15 cellular contexts compared by ENCODE assay signal in the genomic region with DNA sequence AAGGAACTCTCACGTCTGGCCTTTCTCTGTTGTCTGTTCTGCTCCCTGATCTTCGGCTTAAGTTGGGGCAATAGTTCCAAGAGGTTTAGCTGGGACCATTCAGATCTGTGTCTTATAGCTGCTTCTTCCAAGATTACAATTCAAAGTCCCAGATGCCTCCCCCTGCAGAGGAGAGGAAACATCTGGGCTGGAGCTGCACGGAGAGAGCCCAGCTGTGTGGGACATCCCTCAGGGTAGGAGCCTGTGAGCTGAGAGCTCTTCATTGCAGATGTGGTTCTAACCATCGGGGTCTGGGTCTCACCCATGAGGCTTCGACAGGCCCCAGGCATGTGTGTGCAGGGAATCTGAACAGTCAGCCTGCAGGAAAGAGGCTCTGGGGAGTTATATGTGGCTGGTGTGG. TPM values are rescaled to one million over a fixed set of nuclear protein-coding genes. Genes with fewer than 3 reads are reported as not detected.
DNase-seq lines count a peak whose midpoint lies in the region; ATAC-seq and TF ChIP-seq lines count a peak whose summit lies in the region.
"Had no signal": no experiment of that assay in that cellular context is flagged by ENCODE, and none has a peak within 500 bp of the region (broad histone marks: within the 10 kb centered on the region; RNA-seq: fewer than 3 reads in every experiment).

No MANE protein-coding gene starts in this region.

- no peaks in the 10 kb centered on the region for H3K9me3 ChIP-seq in upper lobe of left lung

- no peak overlapping the region for H3K4me3 ChIP-seq in upper lobe of left lung
- H3K4me3 ChIP-seq: skin epidermis had no signal

- no peak overlapping the region for H3K4me3 Mint-ChIP-seq in activated T-cell treated with anti-CD3 and anti-CD28 coated beads, Interleukin-2, amount 50 U/mL, for 72 hours
- H3K4me3 Mint-ChIP-seq in activated naive CD8-positive, alpha-beta T cell: no peak overlapping the region
- H3K4me3 Mint-ChIP-seq: immature natural killer cell; natural killer cell treated with Interleukin-12 subunit alpha and Interleukin-12 subunit beta and Interleukin-15 and Interleukin-18, amount 100 ng/mL, for 72 hours; type B pancreatic cell had no signal

- no peaks in the 10 kb centered on the region for H3K9me3 Mint-ChIP-seq in activated T-cell treated with anti-CD3 and anti-CD28 coated beads, Interleukin-2, amount 50 U/mL, for 72 hours
- no peaks in the 10 kb centered on the region for H3K9me3 Mint-ChIP-seq in activated naive CD8-positive, alpha-beta T cell (ENCODE audit: low read depth)
- H3K9me3 Mint-ChIP-seq: immature natural killer cell; natural killer cell treated with Interleukin-12 subunit alpha and Interleukin-12 subunit beta and Interleukin-15 and Interleukin-18, amount 100 ng/mL, for 72 hours; type B pancreatic cell had no signal

- H3K4me1 ChIP-seq in upper lobe of left lung: peaks cover 0 to 12% (median 6%) of the 10 kb centered on the region in 4 donors

- H3K27me3 ChIP-seq in upper lobe of left lung: no peaks in the 10 kb centered on the region

- no peak for DNase-seq in activated T-cell treated with anti-CD3 and anti-CD28 coated beads, Interleukin-2, amount 50 U/mL, for 72 hours
- DNase-seq in activated T-cell treated with anti-CD3 and anti-CD28 coated beads, Interleukin-2, amount 50 U/mL, for 48 hours: no peak
- DNase-seq in left colon (no peak), upper lobe of left lung (no peak), DMS53 (lab: John Stamatoyannopoulos, UW) (no peak), GM19240 (ENCODE audit: insufficient read length, low spot score) (no peak)
- no peak for DNase-seq in NK-92 treated with Interleukin-12 subunit alpha and Interleukin-12 subunit beta, amount 100 ng/mL, for 24 hours (lab: John Stamatoyannopoulos, UW)
- DNase-seq: activated gamma-delta T cell treated with Interleukin-2 at 50 U/mL for 16 hours, immature natural killer cell, NCI-H1694 treated with DMSO at 0.1 percent for 48 hours, NCI-H82 had no signal

- H3K36me3 Mint-ChIP-seq in activated T-cell treated with anti-CD3 and anti-CD28 coated beads, Interleukin-2, amount 50 U/mL, for 72 hours (ENCODE audit: insufficient read depth in 2 of 2): no peaks in the 10 kb centered on the region
- no peaks in the 10 kb centered on the region for H3K36me3 Mint-ChIP-seq in activated naive CD8-positive, alpha-beta T cell
- H3K36me3 Mint-ChIP-seq: immature natural killer cell; natural killer cell treated with Interleukin-12 subunit alpha and Interleukin-12 subunit beta and Interleukin-15 and Interleukin-18, amount 100 ng/mL, for 72 hours; type B pancreatic cell had no signal

- 47 to 48% methylated on average over 5 of the region's 5 CpGs for WGBS in upper lobe of left lung, 2 donors

- TF ChIP-seq EP300 in upper lobe of left lung (IDR thresholded peaks at IDR 0.05): no peak

- H3K36me3 ChIP-seq in upper lobe of left lung: no peaks in the 10 kb centered on the region

- intact Hi-C loops in left colon (cut with DNase I, micrococcal nuclease): no loop called here

- no peak for ATAC-seq in activated T-cell treated with anti-CD3 and anti-CD28 coated beads, Interleukin-2, amount 50 U/mL, for 72 hours (replicated peaks in 1 of 2)
- ATAC-seq in left colon (peak; percentile 12), upper lobe of left lung (ENCODE audit: low FRiP score in 2 of 2) (peak; percentile 56 to 57)

- TF ChIP-seq POLR2A in upper lobe of left lung (IDR thresholded peaks at IDR 0.05): no peak

- peak overlapping the region in 1 of 4 donors; percentile 42 for H3K27ac ChIP-seq in upper lobe of left lung

- no peak for TF ChIP-seq CTCF in upper lobe of left lung (IDR thresholded peaks at IDR 0.05)

- H3K4me1 Mint-ChIP-seq in activated T-cell treated with anti-CD3 and anti-CD28 coated beads, Interleukin-2, amount 50 U/mL, for 72 hours (ENCODE audit: low read depth): peaks cover 80% of the 10 kb centered on the region
- peaks cover 72% of the 10 kb centered on the region for H3K4me1 Mint-ChIP-seq in activated naive CD8-positive, alpha-beta T cell (ENCODE audit: low read depth)
- H3K4me1 Mint-ChIP-seq: immature natural killer cell had no signal

- H3K27me3 Mint-ChIP-seq in activated T-cell treated with anti-CD3 and anti-CD28 coated beads, Interleukin-2, amount 50 U/mL, for 72 hours (ENCODE audit: low read depth): no peaks in the 10 kb centered on the region
- H3K27me3 Mint-ChIP-seq in activated naive CD8-positive, alpha-beta T cell: no peaks in the 10 kb centered on the region
- H3K27me3 Mint-ChIP-seq: natural killer cell treated with Interleukin-12 subunit alpha and Interleukin-12 subunit beta and Interleukin-15 and Interleukin-18, amount 100 ng/mL, for 72 hours; type B pancreatic cell had no signal

- peak overlapping the region; percentile 38 for H3K27ac Mint-ChIP-seq in activated T-cell treated with anti-CD3 and anti-CD28 coated beads, Interleukin-2, amount 50 U/mL, for 72 hours
- H3K27ac Mint-ChIP-seq in activated naive CD8-positive, alpha-beta T cell: peak overlapping the region; percentile 68
- H3K27ac Mint-ChIP-seq: immature natural killer cell, type B pancreatic cell had no signal

RNA-seq across cellular contexts. Expression of gene PHF19, which starts 9.0 kb away (rescaled TPM):
- total RNA-seq in activated T-cell treated with anti-CD3 and anti-CD28 coated beads, Interleukin-2, amount 50 U/mL, for 72 hours: 100 to 1,000 TPM; 166 to 222 TPM
- total RNA-seq in left colon (10 to 100 TPM; 11.6 to 14.5 TPM), upper lobe of left lung (10 to 100 TPM in 5 of 6 donors, 1 to 10 TPM in 1; 8.0 to 42.4 (median 19.2) TPM)

RNA-seq across cellular contexts. Expression of gene TRAF1, which starts 40.6 kb away (rescaled TPM):
- total RNA-seq in activated T-cell treated with anti-CD3 and anti-CD28 coated beads, Interleukin-2, amount 50 U/mL, for 72 hours: 100 to 1,000 TPM in 1 of 2 donors, 10 to 100 TPM in 1; 91.6 to 101 TPM
- 1 to 10 TPM; 2.2 to 2.8 TPM for total RNA-seq in left colon
- total RNA-seq in upper lobe of left lung: 10 to 100 TPM in 2 of 6 donors, 1 to 10 TPM in 4; 2.9 to 29.3 (median 6.6) TPM

RNA-seq across cellular contexts. Expression of gene PSMD5, which starts 43.2 kb away (rescaled TPM):
- 10 to 100 TPM; 48.6 to 59.0 TPM for total RNA-seq in activated T-cell treated with anti-CD3 and anti-CD28 coated beads, Interleukin-2, amount 50 U/mL, for 72 hours
- total RNA-seq in left colon (10 to 100 TPM; 33.4 to 36.9 TPM), upper lobe of left lung (10 to 100 TPM; 11.4 to 56.8 (median 40.1) TPM)

Comparison
In these comparisons a context has a peak if more than half of its experiments do, and no peak if none do; other contexts are left out.
1. ATAC-seq: peak in left colon (single experiment) and upper lobe of left lung (2 of 2); none in activated T-cell treated with anti-CD3 and anti-CD28 coated beads, Interleukin-2, amount 50 U/mL, for 72 hours (0 of 2).